ENCODE assay signal across 15 cellular contexts in genomic region chr3:81758275-81758674, GRCh38. TPM values are rescaled to one million over a fixed set of nuclear protein-coding genes. Genes with fewer than 3 reads are reported as not detected.
DNase-seq lines count a peak whose midpoint lies in the region; ATAC-seq and TF ChIP-seq lines count a peak whose summit lies in the region.
"Had no signal": no experiment of that assay in that cellular context is flagged by ENCODE, and none has a peak within 500 bp of the region (broad histone marks: within the 10 kb centered on the region; RNA-seq: fewer than 3 reads in every experiment).

No MANE protein-coding gene starts in this region.

- peaks cover 65% of the 10 kb centered on the region for H3K36me3 Mint-ChIP-seq in T-helper 2 cell treated with Interferon-gamma antibody and Interleukin-4, amounts not matched to agents 5 μg/mL and 100 μg/mL, for 36 hours (ENCODE audit: low read depth)

- WGBS in psoas muscle, 3 donors: 32 to 49% (median 41%) methylated on average over 1 of the region's 1 CpG

- peaks cover 0 to 27% (median 5%) of the 10 kb centered on the region in 11 experiments; a peak in 10 of 22 replicates for H4K20me1 ChIP-seq in BLaER1 treated with 17β-estradiol and CSF1 and Interleukin-3, amounts not matched to agents 10 nM and 100 nM
- no peaks in the 10 kb centered on the region for H4K20me1 ChIP-seq in Karpas-422 (ENCODE audit: insufficient read depth, low read depth, low read length)

- H3K4me3 Mint-ChIP-seq in T-helper 2 cell treated with Interferon-gamma antibody and Interleukin-4, amounts not matched to agents 5 μg/mL and 100 μg/mL, for 36 hours: no peak overlapping the region

- peaks cover 27 to 64% (median 63%) of the 10 kb centered on the region in 11 experiments; a peak in 21 of 22 replicates for H3K36me3 ChIP-seq in BLaER1 treated with 17β-estradiol and CSF1 and Interleukin-3, amounts not matched to agents 10 nM and 100 nM
- H3K36me3 ChIP-seq in Karpas-422 (ENCODE audit: insufficient read depth, low read length): peaks cover 58% of the 10 kb centered on the region
- H3K36me3 ChIP-seq in psoas muscle (ENCODE audit: insufficient read depth in 1 of 2, low read depth in 1 of 2): peaks cover 11 to 49% of the 10 kb centered on the region in 2 donors
- H3K36me3 ChIP-seq: ovary, upper lobe of right lung had no signal

- no peak overlapping the region for H3K9ac ChIP-seq in BLaER1 treated with 17β-estradiol and CSF1 and Interleukin-3, amounts not matched to agents 10 nM and 100 nM
- H3K9ac ChIP-seq in Karpas-422 (ENCODE audit: low read length): no peak overlapping the region

- no peaks in the 10 kb centered on the region for H3K27me3 Mint-ChIP-seq in T-helper 2 cell treated with Interferon-gamma antibody and Interleukin-4, amounts not matched to agents 5 μg/mL and 100 μg/mL, for 36 hours (ENCODE audit: low read depth)
- H3K27me3 Mint-ChIP-seq: activated naive CD4-positive, alpha-beta T cell treated with anti-CD3 and anti-CD28 coated beads, Interleukin-2, amount 10 ng/mL, durations not matched to agents 7 days and 5 days had no signal

- intact Hi-C loops in psoas muscle (cut with DNase I): no loop called here

- H3K27ac Mint-ChIP-seq in T-helper 2 cell treated with Interferon-gamma antibody and Interleukin-4, amounts not matched to agents 5 μg/mL and 100 μg/mL, for 36 hours: no peak overlapping the region
- H3K27ac Mint-ChIP-seq: activated naive CD4-positive, alpha-beta T cell treated with anti-CD3 and anti-CD28 coated beads, Interleukin-2, amount 10 ng/mL, durations not matched to agents 7 days and 5 days had no signal

- H3K4me2 ChIP-seq in BLaER1 treated with 17β-estradiol and CSF1 and Interleukin-3, amounts not matched to agents 10 nM and 100 nM: peak overlapping the region in 10 of 11 experiments; percentile 34 to 95 (median 77); a peak in 13 of 22 replicates
- H3K4me2 ChIP-seq in Karpas-422 (ENCODE audit: low read depth, low read length, poor library complexity, severe bottlenecking): peak overlapping the region; percentile 2

- H3K9me3 Mint-ChIP-seq in T-helper 2 cell treated with Interferon-gamma antibody and Interleukin-4, amounts not matched to agents 5 μg/mL and 100 μg/mL, for 36 hours: peaks cover 25% of the 10 kb centered on the region

- DNase-seq in Karpas-422: no peak
- DNase-seq in dedifferentiated amniotic fluid mesenchymal stem cell (ENCODE audit: extremely low spot score): peak; percentile 73
- no peak for DNase-seq in psoas muscle
- DNase-seq in NCI-H82 (lab: John Stamatoyannopoulos, UW): no peak
- no peak for DNase-seq in T-helper 2 cell treated with Interferon-gamma antibody and Interleukin-4, amounts not matched to agents 5 μg/mL and 100 μg/mL, for 36 hours (ENCODE audit: low spot score)
- DNase-seq: activated naive CD4-positive, alpha-beta T cell treated with anti-CD3 and anti-CD28 coated beads, Interleukin-2, amount 10 ng/mL, durations not matched to agents 7 days and 5 days; kidney glomerular epithelial cell; NCI-H1048; NCI-H69; ovary; upper lobe of right lung had no signal

- peaks cover 20 to 56% (median 53%) of the 10 kb centered on the region in 11 experiments for H3K9me3 ChIP-seq in BLaER1 treated with 17β-estradiol and CSF1 and Interleukin-3, amounts not matched to agents 10 nM and 100 nM (replicated peaks in 1 of 11)
- H3K9me3 ChIP-seq in Karpas-422 (ENCODE audit: low read length): no peaks in the 10 kb centered on the region
- peaks cover 10% of the 10 kb centered on the region for H3K9me3 ChIP-seq in psoas muscle
- H3K9me3 ChIP-seq: ovary, upper lobe of right lung had no signal

- peak overlapping the region in 9 of 11 experiments; percentile 97 to 99 (median 99); a peak in 15 of 22 replicates for H3K27ac ChIP-seq in BLaER1 treated with 17β-estradiol and CSF1 and Interleukin-3, amounts not matched to agents 10 nM and 100 nM
- no peak overlapping the region for H3K27ac ChIP-seq in Karpas-422 (ENCODE audit: low read length)
- H3K27ac ChIP-seq in psoas muscle: peak overlapping the region; percentile 92
- H3K27ac ChIP-seq: ovary, SK-N-MC, upper lobe of right lung had no signal

- TF ChIP-seq CTCF in psoas muscle (IDR thresholded peaks at IDR 0.05): no peak

- H3K27me3 ChIP-seq in BLaER1 treated with 17β-estradiol and CSF1 and Interleukin-3, amounts not matched to agents 10 nM and 100 nM: no peaks in the 10 kb centered on the region
- H3K27me3 ChIP-seq in Karpas-422 (ENCODE audit: low read length) (no peaks in the 10 kb centered on the region), psoas muscle (ENCODE audit: insufficient read depth in 3 of 3, low read length in 2 of 3) (no peaks in the 10 kb centered on the region)
- H3K27me3 ChIP-seq: ovary, upper lobe of right lung had no signal

- peaks cover 21 to 50% (median 39%) of the 10 kb centered on the region in 10 experiments for H3K4me1 ChIP-seq in BLaER1 treated with 17β-estradiol and CSF1 and Interleukin-3, amounts not matched to agents 10 nM and 100 nM
- H3K4me1 ChIP-seq in Karpas-422 (ENCODE audit: low read length) (peaks cover 57% of the 10 kb centered on the region), psoas muscle (peaks cover 66% of the 10 kb centered on the region)

- ATAC-seq in psoas muscle (no peak), GM21576 (IDR thresholded peaks at IDR 0.05; ENCODE audit: unreplicated experiment) (no peak), HG02759 (IDR thresholded peaks at IDR 0.05; ENCODE audit: unreplicated experiment) (no peak)
- ATAC-seq: upper lobe of right lung had no signal

- no peaks in the 10 kb centered on the region for H3K9me2 ChIP-seq in Karpas-422 (replicated peaks; ENCODE audit: insufficient read depth, low read length)

- H3K79me2 ChIP-seq in Karpas-422 (ENCODE audit: low read length): peaks cover 76% of the 10 kb centered on the region

- H2AFZ ChIP-seq in Karpas-422 (ENCODE audit: low read length): no peak overlapping the region

- peak overlapping the region in 7 of 10 experiments; percentile 32 to 71 (median 64); a peak in 5 of 20 replicates for H3K4me3 ChIP-seq in BLaER1 treated with 17β-estradiol and CSF1 and Interleukin-3, amounts not matched to agents 10 nM and 100 nM
- H3K4me3 ChIP-seq in Karpas-422 (ENCODE audit: low read length): peak overlapping the region; percentile 15; the same call in 1 of the 2 replicates
- peak overlapping the region; percentile 64 for H3K4me3 ChIP-seq in psoas muscle
- H3K4me3 ChIP-seq: ovary, SK-N-MC, upper lobe of right lung had no signal

- H3K4me1 Mint-ChIP-seq in T-helper 2 cell treated with Interferon-gamma antibody and Interleukin-4, amounts not matched to agents 5 μg/mL and 100 μg/mL, for 36 hours (ENCODE audit: low read depth): peaks cover 34% of the 10 kb centered on the region

RNA-seq across cellular contexts. Expression of gene GBE1, which starts 3.2 kb away (rescaled TPM):
- total RNA-seq in Karpas-422 (2014; rRNA removed; shearing (Covaris generic); ENCODE audit: low replicate concordance): 71.5 and 134 TPM in 2 replicates
- total RNA-seq in psoas muscle: 100 to 1,000 TPM in 3 of 4 donors, 10 to 100 TPM in 1; 99.7 to 261 (median 185) TPM
- polyA plus RNA-seq in psoas muscle: 100 to 1,000 TPM; 112 to 290 (median 198) TPM
